8 cellular contexts compared by ENCODE assay signal in genomic region chr11:62832346-62833234, GRCh38. TPM values are rescaled to one million over a fixed set of nuclear protein-coding genes. Genes with fewer than 3 reads are reported as not detected.
DNase-seq lines count a peak whose midpoint lies in the region; ATAC-seq lines count a peak whose summit lies in the region.

Gene TEX54, minus strand, starts transcription at chr11:62832841.

- H3K4me3 Mint-ChIP-seq in activated CD8-positive, alpha-beta T cell treated with anti-CD3 and anti-CD28 coated beads, Interleukin-2, amount 10 ng/mL, durations not matched to agents 7 days and 5 days, result peak within 1 kb of the TSS; percentile 92

- POLR2A ChIA-PET in activated CD8-positive, alpha-beta T cell treated with anti-CD3 and anti-CD28 coated beads, Interleukin-2, amount 10 ng/mL, durations not matched to agents 7 days and 5 days (lab: Charles Lee), result interaction anchor here (0.9 to 3.1 kb wide), 15 partner anchors 8 to 160 kb away, joined by 3 to 93 read pairs (median 5); partner anchors contain the start of genes HNRNPUL2, LBHD1, TAF6L and TMEM179B

- H3K36me3 Mint-ChIP-seq in activated CD8-positive, alpha-beta T cell treated with anti-CD3 and anti-CD28 coated beads, Interleukin-2, amount 10 ng/mL, durations not matched to agents 7 days and 5 days (ENCODE audit: low read depth), result peaks cover 39% of the 10 kb centered on the region

- H3K9me3 Mint-ChIP-seq in activated CD8-positive, alpha-beta T cell treated with anti-CD3 and anti-CD28 coated beads, Interleukin-2, amount 10 ng/mL, durations not matched to agents 7 days and 5 days (ENCODE audit: insufficient read depth), result no peaks in the 10 kb centered on the region

- CTCF ChIA-PET in activated CD8-positive, alpha-beta T cell treated with anti-CD3 and anti-CD28 coated beads, Interleukin-2, amount 10 ng/mL, durations not matched to agents 7 days and 5 days (lab: Charles Lee), result interaction anchor here (0.6 to 2.4 kb wide), 3 partner anchors 8 to 48 kb away, joined by 3 to 32 read pairs (median 6); partner anchors contain the start of genes SLC3A2 and TMEM179B

- H3K4me1 Mint-ChIP-seq in activated CD8-positive, alpha-beta T cell treated with anti-CD3 and anti-CD28 coated beads, Interleukin-2, amount 10 ng/mL, durations not matched to agents 7 days and 5 days (ENCODE audit: low read depth), result peaks cover 42% of the 10 kb centered on the region

- no peaks in the 10 kb centered on the region for H3K27me3 Mint-ChIP-seq in activated CD8-positive, alpha-beta T cell treated with anti-CD3 and anti-CD28 coated beads, Interleukin-2, amount 10 ng/mL, durations not matched to agents 7 days and 5 days (ENCODE audit: low read depth)

- intact Hi-C loops in left cardiac atrium (cut with DNase I), result loop anchor here in 1 of 2 donors (5.0 kb wide), 1 partner anchor 40 kb away; the partner anchor contains the start of gene TMEM223

- peak; percentile 48 for DNase-seq in NCI-H748 treated with DMSO at 0.1 percent for 48 hours (lab: John Stamatoyannopoulos, UW)
- DNase-seq in NCI-H748 (lab: John Stamatoyannopoulos, UW; ENCODE audit: unreplicated experiment), result no peak
- no peak for DNase-seq in activated CD8-positive, alpha-beta T cell treated with anti-CD3 and anti-CD28 coated beads, Interleukin-2, amount 10 ng/mL, durations not matched to agents 7 days and 5 days
- peak; percentile 54 for DNase-seq in left cardiac atrium
- DNase-seq in renal cortical epithelial cell (ENCODE audit: low read depth), result peak; percentile 18
- no peak for DNase-seq in activated CD4-positive, CD25-positive, alpha-beta regulatory T cell (lab: John Stamatoyannopoulos, UW)
- DNase-seq in NCI-H1436 treated with DMSO at 0.1 percent for 48 hours (lab: John Stamatoyannopoulos, UW), result no peak

- ATAC-seq in HG03064 (IDR thresholded peaks at IDR 0.05; ENCODE audit: low read depth, unreplicated experiment) (peak; percentile 12), left cardiac atrium (peak; percentile 4 to 7)
- ATAC-seq in activated CD8-positive, alpha-beta T cell treated with anti-CD3 and anti-CD28 coated beads, Interleukin-2, amount 10 ng/mL, durations not matched to agents 7 days and 5 days, result no peak

- peak within 1 kb of the TSS; percentile 98 for H3K27ac Mint-ChIP-seq in activated CD8-positive, alpha-beta T cell treated with anti-CD3 and anti-CD28 coated beads, Interleukin-2, amount 10 ng/mL, durations not matched to agents 7 days and 5 days

RNA-seq across cellular contexts. Expression of gene TEX54, which starts in this region (rescaled TPM):
- not detected for total RNA-seq in activated CD8-positive, alpha-beta T cell treated with anti-CD3 and anti-CD28 coated beads, Interleukin-2, amount 10 ng/mL, durations not matched to agents 7 days and 5 days
- not detected for total RNA-seq in left cardiac atrium
- total RNA-seq in renal cortical epithelial cell, result not detected in 2 replicates

Comparison
In these comparisons a context has a peak if more than half of its experiments do, and no peak if none do; other contexts are left out.
1. Peak in DNase-seq and ATAC-seq in left cardiac atrium; RNA of the gene not detected or under 1 TPM.
2. Peak in DNase-seq in renal cortical epithelial cell; RNA of the gene not detected or under 1 TPM.